In genomic region chr19:35269425-35270117, GRCh38 we compare ENCODE assay signal across 8 cellular contexts. TPM values are rescaled to one million over a fixed set of nuclear protein-coding genes. Genes with fewer than 3 reads are reported as not detected.
A peak's percentile ranks its signal among the peaks of the same experiment; 100 is the strongest.
DNase-seq lines count a peak whose midpoint lies in the region; ATAC-seq and TF ChIP-seq lines count a peak whose summit lies in the region.

No MANE protein-coding gene starts in this region.

- intact Hi-C loops in right cardiac atrium (cut with DNase I) (loop anchor here in 1 of 4 donors (10.0 kb wide), 1 partner anchor 225 kb away; the partner anchor contains the start of gene KRTDAP), aorta (cut with DNase I) (loop anchor here (5.0 to 10.0 kb wide), 4 partner anchors 117 to 1895 kb away; partner anchors contain the start of genes CEBPG (in 1 of the 2), FXYD5 (in 1 of the 2), FXYD7 (in 1 of the 2) and KRTDAP (in 1 of the 2))

- H3K4me3 ChIP-seq in right cardiac atrium (ENCODE audit: low read length) (peak overlapping the region; percentile 98), rectal smooth muscle tissue (ENCODE audit: low read length) (peak overlapping the region; percentile 81), aorta (ENCODE audit: low read length in 2 of 2) (peak overlapping the region; percentile 91 to 92)

- no peaks in the 10 kb centered on the region for H3K27me3 ChIP-seq in right cardiac atrium (ENCODE audit: control insufficient read depth, insufficient read depth)
- H3K27me3 ChIP-seq in rectal smooth muscle tissue (ENCODE audit: control insufficient read depth, insufficient read depth, low read length) = no peaks in the 10 kb centered on the region
- H3K27me3 ChIP-seq in aorta (ENCODE audit: control insufficient read depth in 1 of 2, insufficient read depth in 2 of 2, low read length in 1 of 2) = no peaks in the 10 kb centered on the region

- WGBS in right cardiac atrium = 3% methylated on average over 66 of the region's 66 CpGs
- 2% methylated on average over 51 to 66 of the region's 66 CpGs for WGBS in aorta, 2 donors

- ATAC-seq in T-helper 17 cell (peak; percentile 67), right cardiac atrium (peak; percentile 49 to 53), aorta (ENCODE audit: low FRiP score) (peak; percentile 63)

- peaks cover 4% of the 10 kb centered on the region; the same call in 1 of the 2 replicates for H3K36me3 Mint-ChIP-seq in HFFc6 (ENCODE audit: low read depth)
- peaks cover 2% of the 10 kb centered on the region for H3K36me3 Mint-ChIP-seq in T-helper 17 cell (ENCODE audit: low read depth)

- H3K27ac Mint-ChIP-seq in HFFc6 (no peak overlapping the region), T-helper 17 cell (peak overlapping the region; percentile 63)

- H3K27me3 Mint-ChIP-seq in HFFc6 (ENCODE audit: insufficient read depth) = peaks cover 4% of the 10 kb centered on the region
- no peaks in the 10 kb centered on the region for H3K27me3 Mint-ChIP-seq in T-helper 17 cell

- H3K27ac ChIP-seq in right cardiac atrium (ENCODE audit: low read length) = peak overlapping the region; percentile 89
- peak overlapping the region; percentile 81 for H3K27ac ChIP-seq in rectal smooth muscle tissue (ENCODE audit: low read depth, low read length)
- peak overlapping the region; percentile 63 to 75 for H3K27ac ChIP-seq in aorta (ENCODE audit: low read depth in 1 of 2, low read length in 2 of 2)

- H3K4me1 Mint-ChIP-seq in HFFc6 (ENCODE audit: low read depth) (peaks cover 12% of the 10 kb centered on the region), T-helper 17 cell (peaks cover 30% of the 10 kb centered on the region)

- H3K36me3 ChIP-seq in rectal smooth muscle tissue (ENCODE audit: control insufficient read depth, insufficient read depth, low read length) (peaks cover 22% of the 10 kb centered on the region), aorta (ENCODE audit: control insufficient read depth in 1 of 2, insufficient read depth in 2 of 2, low read length in 1 of 2) (peaks cover 0 to 6% of the 10 kb centered on the region in 2 donors)

- H3K4me1 ChIP-seq in right cardiac atrium (ENCODE audit: control insufficient read depth, insufficient read depth, low read length) (peaks cover 2% of the 10 kb centered on the region), rectal smooth muscle tissue (ENCODE audit: control insufficient read depth, insufficient read depth, low read length) (peaks cover 8% of the 10 kb centered on the region), aorta (ENCODE audit: control insufficient read depth in 1 of 2, insufficient read depth in 2 of 2, low read length in 2 of 2) (no peaks in the 10 kb centered on the region)

- peak; percentile 94 for DNase-seq in GM10266 (ENCODE audit: extremely low spot score)
- DNase-seq in HFFc6 = peak; percentile 78
- DNase-seq in NCI-H1092 (lab: John Stamatoyannopoulos, UW) = peak; percentile 42
- DNase-seq in T-helper 17 cell = peak; percentile 57 to 70 (median 60)
- DNase-seq in amygdala (lab: John Stamatoyannopoulos, UW) = peak in 55 of 56 donors; percentile 29 to 91 (median 71)
- peak; percentile 82 to 96 (median 95) for DNase-seq in right cardiac atrium
- peak; percentile 91 to 93 for DNase-seq in aorta

- H3K4me3 Mint-ChIP-seq in HFFc6 (peak overlapping the region; percentile 67), T-helper 17 cell (peak overlapping the region; percentile 81)

- no peaks in the 10 kb centered on the region for H3K9me3 ChIP-seq in T-helper 17 cell (ENCODE audit: control insufficient read depth, low read length, poor library complexity, severe bottlenecking)
- no peaks in the 10 kb centered on the region for H3K9me3 ChIP-seq in right cardiac atrium (ENCODE audit: control insufficient read depth, low read length)
- no peaks in the 10 kb centered on the region for H3K9me3 ChIP-seq in aorta (ENCODE audit: control insufficient read depth, low read length)

- H3K9ac ChIP-seq in rectal smooth muscle tissue (ENCODE audit: low read length) = no peak overlapping the region

- no peaks in the 10 kb centered on the region for H3K9me3 Mint-ChIP-seq in HFFc6

- TF ChIP-seq CTCF in GM10266 (IDR thresholded peaks at IDR 0.05; ENCODE audit: control insufficient read depth, insufficient read depth, low read depth, missing control alignments) = peak; percentile 72
- peak; percentile 97 for TF ChIP-seq CTCF in HFFc6 (IDR thresholded peaks at IDR 0.05)

RNA-seq across cellular contexts. Expression of gene USF2, which starts 0.8 kb away (rescaled TPM):
- 10 to 100 TPM; 66.0 to 78.1 (median 71.4) TPM for total RNA-seq in HFFc6 (2021; fragmentation: NEBNext Ultra II Directional; extraction: Animal tissue kit (Norgen Biotek cat#: 25700))
- total RNA-seq in T-helper 17 cell (100 to 1,000 TPM; 204 to 299 TPM), right cardiac atrium (100 to 1,000 TPM; 182 to 270 (median 239) TPM), aorta (100 to 1,000 TPM in 1 of 2 donors, 10 to 100 TPM in 1; 85.3 to 107 TPM)
- polyA plus RNA-seq in right cardiac atrium (332 TPM), aorta (100 to 1,000 TPM; 101 to 148 TPM)

RNA-seq across cellular contexts. Expression of gene HAMP, which starts 12.8 kb away (rescaled TPM):
- not detected for total RNA-seq in HFFc6 (2021; fragmentation: NEBNext Ultra II Directional; extraction: Animal tissue kit (Norgen Biotek cat#: 25700))
- total RNA-seq in T-helper 17 cell = 1 to 10 TPM in 1 of 2 donors, under 1 TPM in 1; 0.55 to 2.8 TPM
- 100 to 1,000 TPM; 164 to 286 (median 230) TPM for total RNA-seq in right cardiac atrium
- 406 TPM for polyA plus RNA-seq in right cardiac atrium
- 1 to 10 TPM in 1 of 2 donors, not detected in 1; 2.5 TPM for total RNA-seq in aorta
- polyA plus RNA-seq in aorta = not detected

RNA-seq across cellular contexts. Expression of gene LSR, which starts 20.8 kb away (rescaled TPM):
- 1 to 10 TPM; 1.7 to 3.3 (median 2.3) TPM for total RNA-seq in HFFc6 (2021; fragmentation: NEBNext Ultra II Directional; extraction: Animal tissue kit (Norgen Biotek cat#: 25700))
- 10 to 100 TPM; 42.6 to 44.5 TPM for total RNA-seq in T-helper 17 cell
- 1 to 10 TPM; 4.6 to 8.9 (median 4.8) TPM for total RNA-seq in right cardiac atrium
- polyA plus RNA-seq in right cardiac atrium = 5.0 TPM
- 10 to 100 TPM in 1 of 2 donors, 1 to 10 TPM in 1; 9.8 to 13.1 TPM for total RNA-seq in aorta
- polyA plus RNA-seq in aorta = 10 to 100 TPM in 1 of 2 donors, 1 to 10 TPM in 1; 5.8 to 12.4 TPM

RNA-seq across cellular contexts. Expression of gene MAG, which starts 22.4 kb away (rescaled TPM):
- total RNA-seq in HFFc6 (2021; fragmentation: NEBNext Ultra II Directional; extraction: Animal tissue kit (Norgen Biotek cat#: 25700)) = not detected
- not detected for total RNA-seq in T-helper 17 cell
- total RNA-seq in right cardiac atrium = not detected
- 1.3 TPM for polyA plus RNA-seq in right cardiac atrium
- under 1 TPM in 1 of 2 donors, not detected in 1; 0.42 TPM for total RNA-seq in aorta
- polyA plus RNA-seq in aorta = not detected

RNA-seq across cellular contexts. Expression of gene FAM187B, which starts 41.0 kb away (rescaled TPM):
- not detected for total RNA-seq in HFFc6 (2021; fragmentation: NEBNext Ultra II Directional; extraction: Animal tissue kit (Norgen Biotek cat#: 25700))
- total RNA-seq in T-helper 17 cell (not detected), right cardiac atrium (not detected), aorta (not detected)
- polyA plus RNA-seq in right cardiac atrium (not detected), aorta (not detected)

Comparison
In these comparisons a context has a peak if more than half of its experiments do, and no peak if none do; other contexts are left out.
1. Peak in every context shown above with its lines: DNase-seq, ATAC-seq, H3K4me3 ChIP-seq and H3K27ac ChIP-seq.
2. DNase-seq: peak in every context shown above with its lines; median percentile 95 in right cardiac atrium; 94 in GM10266; 92 in aorta; 78 in HFFc6; 71 in amygdala; 60 in T-helper 17 cell; 42 in NCI-H1092.
3. RNA of gene HAMP, which starts 12.8 kb away (total RNA-seq): 164 to 286 TPM in right cardiac atrium; 0.55 to 2.8 TPM in T-helper 17 cell, 2.5 TPM in aorta and not detected in HFFc6; every median in the first group is over 10 times any median in the second.